Comparison of ENCODE assay signal across 1 cellular context in genomic region chr2:38508311-38509039, GRCh38.
TF ChIP-seq lines count a peak whose summit lies in the region.

No MANE protein-coding gene starts in this region.

TF ChIP-seq in HepG2, 621 proteins besides CTCF, POLR2A, EP300 and RAD21 (continued from another document and continues in another):
- TF ChIP-seq BRCA1 (CRISPR knock-in tag; IDR thresholded peaks at IDR 0.05) (no peak), ATF2 (CRISPR knock-in tag; IDR thresholded peaks at IDR 0.05) (peak; percentile 74), GATAD2A (CRISPR knock-in tag; IDR thresholded peaks at IDR 0.05) (peak; percentile 86), ZNF768 (CRISPR knock-in tag; IDR thresholded peaks at IDR 0.05) (no peak), PTBP1 (IDR thresholded peaks at IDR 0.05; ENCODE audit: low read depth, low read length, poor library complexity, severe bottlenecking) (no peak), TRIM24 (CRISPR knock-in tag; IDR thresholded peaks at IDR 0.05) (no peak), KLF16 (CRISPR knock-in tag; IDR thresholded peaks at IDR 0.05) (peak in 1 of 2 experiments; percentile 86; a peak in 2 of 4 replicates), ZNF75D (CRISPR knock-in tag; IDR thresholded peaks at IDR 0.05; ENCODE audit: borderline replicate concordance) (no peak), ZNF503 (CRISPR knock-in tag; IDR thresholded peaks at IDR 0.05) (no peak), ZNF362 (CRISPR knock-in tag; IDR thresholded peaks at IDR 0.05; ENCODE audit: borderline replicate concordance) (no peak; the same call in 1 of the 2 replicates), ZBTB7B (CRISPR knock-in tag; IDR thresholded peaks at IDR 0.05) (peak; percentile 53; the same call in 1 of the 2 replicates), GTF3A (CRISPR knock-in tag; conservative IDR thresholded peaks at IDR 0.05) (no peak), CERS6 (CRISPR knock-in tag; IDR thresholded peaks at IDR 0.05) (no peak), ZEB1 (IDR thresholded peaks at IDR 0.05; ENCODE audit: insufficient replicate concordance, low read depth) (no peak), LBX2 (CRISPR knock-in tag; IDR thresholded peaks at IDR 0.05; ENCODE audit: borderline replicate concordance) (no peak), ATF6 (CRISPR knock-in tag; conservative IDR thresholded peaks at IDR 0.05) (peak; percentile 82; the same call in 1 of the 2 replicates), ZNF780A (CRISPR knock-in tag; IDR thresholded peaks at IDR 0.05) (no peak), STAT5B (CRISPR knock-in tag; IDR thresholded peaks at IDR 0.05) (no peak), ZNF772 (CRISPR knock-in tag; IDR thresholded peaks at IDR 0.05) (no peak), ZNF703 (CRISPR knock-in tag; IDR thresholded peaks at IDR 0.05; ENCODE audit: borderline replicate concordance) (no peak), ZNF576 (CRISPR knock-in tag; IDR thresholded peaks at IDR 0.05) (no peak), KAT2B (IDR thresholded peaks at IDR 0.05; ENCODE audit: borderline replicate concordance, low read depth, low read length) (no peak), ZNF878 (CRISPR knock-in tag; IDR thresholded peaks at IDR 0.05) (no peak; the same call in 1 of the 2 replicates), CAMTA2 (CRISPR knock-in tag; IDR thresholded peaks at IDR 0.05; ENCODE audit: borderline replicate concordance) (no peak; the same call in 1 of the 2 replicates), ZNF713 (CRISPR knock-in tag; IDR thresholded peaks at IDR 0.05) (no peak), TBP (CRISPR knock-in tag; IDR thresholded peaks at IDR 0.05) (no peak), ZFP36L1 (CRISPR knock-in tag; IDR thresholded peaks at IDR 0.05) (no peak; the same call in 1 of the 2 replicates), ATF7-NPFF (CRISPR knock-in tag; IDR thresholded peaks at IDR 0.05; ENCODE audit: low read depth) (no peak), KAT8 (CRISPR knock-in tag; IDR thresholded peaks at IDR 0.05) (peak; percentile 71; the same call in 1 of the 2 replicates), ZZZ3 (CRISPR knock-in tag; IDR thresholded peaks at IDR 0.05; ENCODE audit: borderline replicate concordance) (no peak), ZNF629 (CRISPR knock-in tag; conservative IDR thresholded peaks at IDR 0.05) (0 out of 2 replicates have a peak, but pooled peaks have one; percentile 28), ZNF414 (CRISPR knock-in tag; IDR thresholded peaks at IDR 0.05) (no peak), NFAT5 (CRISPR knock-in tag; IDR thresholded peaks at IDR 0.05) (no peak), ZNF776 (CRISPR knock-in tag; IDR thresholded peaks at IDR 0.05) (no peak), ZNF121 (CRISPR knock-in tag; IDR thresholded peaks at IDR 0.05) (no peak), GZF1 (CRISPR knock-in tag; IDR thresholded peaks at IDR 0.05) (no peak), REL (CRISPR knock-in tag; conservative IDR thresholded peaks at IDR 0.05) (0 out of 2 replicates have a peak, but pooled peaks have one; percentile 47), ZFP36L2 (CRISPR knock-in tag; IDR thresholded peaks at IDR 0.05) (no peak), SIN3A (IDR thresholded peaks at IDR 0.05; ENCODE audit: borderline replicate concordance, low read depth, low read length) (no peak), MEF2D (CRISPR knock-in tag; IDR thresholded peaks at IDR 0.05) (0 out of 2 replicates have a peak, but pooled peaks have one; percentile 61), ZNF674 (CRISPR knock-in tag; IDR thresholded peaks at IDR 0.05; ENCODE audit: low read depth) (no peak), IKZF1 (IDR thresholded peaks at IDR 0.05) (no peak), FOXO1 (CRISPR knock-in tag; IDR thresholded peaks at IDR 0.05) (peak; percentile 80), PAXIP1 (CRISPR knock-in tag; conservative IDR thresholded peaks at IDR 0.05) (peak; percentile 40), FOXC1 (CRISPR knock-in tag; IDR thresholded peaks at IDR 0.05; ENCODE audit: borderline replicate concordance) (no peak; the same call in 1 of the 2 replicates), KLF6 (CRISPR knock-in tag; IDR thresholded peaks at IDR 0.05) (peak; percentile 82; the same call in 1 of the 2 replicates), CENPX (CRISPR knock-in tag; IDR thresholded peaks at IDR 0.05) (no peak), ESRRA (CRISPR knock-in tag; IDR thresholded peaks at IDR 0.05; ENCODE audit: low read depth) (0 out of 2 replicates have a peak, but pooled peaks have one; percentile 40), STAG1 (CRISPR knock-in tag; IDR thresholded peaks at IDR 0.05) (peak; percentile 98), HMG20B (CRISPR knock-in tag; conservative IDR thresholded peaks at IDR 0.05) (no peak)
